In the genomic region with DNA sequence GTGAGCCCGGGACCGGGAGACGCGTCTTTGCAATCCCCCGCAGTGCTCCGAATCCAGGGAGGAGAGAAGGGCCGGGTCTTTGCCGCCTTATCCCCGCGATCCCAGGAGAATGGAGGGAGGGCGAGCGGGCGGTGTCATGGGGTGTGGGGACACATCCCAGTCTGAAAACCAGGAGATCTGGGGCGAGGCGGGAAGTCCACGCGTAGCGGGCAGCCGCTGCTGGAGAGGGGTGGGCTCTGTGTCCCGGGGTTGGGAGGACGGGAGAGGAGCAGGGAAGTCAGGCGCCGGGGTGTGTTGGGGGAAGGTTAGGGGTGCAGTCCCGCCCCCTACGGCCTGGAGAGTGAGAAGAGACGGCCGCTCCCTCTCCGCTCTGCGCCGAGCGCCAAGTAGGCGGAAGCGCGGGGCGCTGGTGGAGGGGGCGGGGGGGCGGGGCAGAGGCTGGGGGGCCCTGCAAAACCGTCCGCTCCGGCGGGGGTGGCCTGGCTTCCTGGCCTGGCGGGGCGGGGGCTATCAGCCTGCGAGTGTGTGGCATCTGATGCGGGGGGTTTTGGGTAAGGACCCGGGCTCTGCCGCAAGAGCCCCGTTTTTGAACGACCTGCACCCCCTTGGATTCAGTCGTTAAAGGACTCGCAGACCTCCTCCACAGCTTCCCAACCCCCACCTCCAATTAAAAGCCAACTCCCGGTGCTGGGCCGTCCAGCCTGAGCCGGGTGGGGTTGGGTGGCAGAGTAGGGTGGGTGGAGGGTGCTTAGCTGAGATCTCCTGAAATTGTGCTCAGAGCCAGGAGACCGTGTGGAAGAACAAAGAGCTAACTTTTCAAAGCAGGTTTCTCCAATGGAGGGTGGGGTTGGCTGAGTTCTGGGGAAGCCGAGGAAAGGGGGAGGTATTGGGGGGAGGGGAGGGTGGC, we compare ENCODE assay signal across 1 cellular context.
A peak's percentile ranks its signal among the peaks of the same experiment; 100 is the strongest.
TF ChIP-seq lines count a peak whose summit lies in the region.

No MANE protein-coding gene starts in this region.

TF ChIP-seq in GM12878, 131 proteins besides CTCF, POLR2A, EP300 and RAD21 (continues in another document):
- TF ChIP-seq YBX1 (IDR thresholded peaks at IDR 0.05), result no peak
- TF ChIP-seq IKZF1 (conservative IDR thresholded peaks at IDR 0.05), result no peak; the same call in 1 of the 2 replicates
- TF ChIP-seq, protein P1, sequence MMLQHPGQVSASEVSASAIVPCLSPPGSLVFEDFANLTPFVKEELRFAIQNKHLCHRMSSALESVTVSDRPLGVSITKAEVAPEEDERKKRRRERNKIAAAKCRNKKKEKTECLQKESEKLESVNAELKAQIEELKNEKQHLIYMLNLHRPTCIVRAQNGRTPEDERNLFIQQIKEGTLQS (IDR thresholded peaks at IDR 0.05; ENCODE audit: borderline replicate concordance, extremely low read depth, low read depth, low read length), result no peak
- TF ChIP-seq JUND (IDR thresholded peaks at IDR 0.05; ENCODE audit: low read depth, low read length), result 0 out of 2 replicates have a peak, but pooled peaks have one; percentile 10
- TF ChIP-seq, protein P2, sequence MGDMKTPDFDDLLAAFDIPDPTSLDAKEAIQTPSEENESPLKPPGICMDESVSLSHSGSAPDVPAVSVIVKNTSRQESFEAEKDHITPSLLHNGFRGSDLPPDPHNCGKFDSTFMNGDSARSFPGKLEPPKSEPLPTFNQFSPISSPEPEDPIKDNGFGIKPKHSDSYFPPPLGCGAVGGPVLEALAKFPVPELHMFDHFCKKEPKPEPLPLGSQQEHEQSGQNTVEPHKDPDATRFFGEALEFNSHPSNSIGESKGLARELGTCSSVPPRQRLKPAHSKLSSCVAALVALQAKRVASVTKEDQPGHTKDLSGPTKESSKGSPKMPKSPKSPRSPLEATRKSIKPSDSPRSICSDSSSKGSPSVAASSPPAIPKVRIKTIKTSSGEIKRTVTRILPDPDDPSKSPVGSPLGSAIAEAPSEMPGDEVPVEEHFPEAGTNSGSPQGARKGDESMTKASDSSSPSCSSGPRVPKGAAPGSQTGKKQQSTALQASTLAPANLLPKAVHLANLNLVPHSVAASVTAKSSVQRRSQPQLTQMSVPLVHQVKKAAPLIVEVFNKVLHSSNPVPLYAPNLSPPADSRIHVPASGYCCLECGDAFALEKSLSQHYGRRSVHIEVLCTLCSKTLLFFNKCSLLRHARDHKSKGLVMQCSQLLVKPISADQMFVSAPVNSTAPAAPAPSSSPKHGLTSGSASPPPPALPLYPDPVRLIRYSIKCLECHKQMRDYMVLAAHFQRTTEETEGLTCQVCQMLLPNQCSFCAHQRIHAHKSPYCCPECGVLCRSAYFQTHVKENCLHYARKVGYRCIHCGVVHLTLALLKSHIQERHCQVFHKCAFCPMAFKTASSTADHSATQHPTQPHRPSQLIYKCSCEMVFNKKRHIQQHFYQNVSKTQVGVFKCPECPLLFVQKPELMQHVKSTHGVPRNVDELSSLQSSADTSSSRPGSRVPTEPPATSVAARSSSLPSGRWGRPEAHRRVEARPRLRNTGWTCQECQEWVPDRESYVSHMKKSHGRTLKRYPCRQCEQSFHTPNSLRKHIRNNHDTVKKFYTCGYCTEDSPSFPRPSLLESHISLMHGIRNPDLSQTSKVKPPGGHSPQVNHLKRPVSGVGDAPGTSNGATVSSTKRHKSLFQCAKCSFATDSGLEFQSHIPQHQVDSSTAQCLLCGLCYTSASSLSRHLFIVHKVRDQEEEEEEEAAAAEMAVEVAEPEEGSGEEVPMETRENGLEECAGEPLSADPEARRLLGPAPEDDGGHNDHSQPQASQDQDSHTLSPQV (IDR thresholded peaks at IDR 0.05), result no peak
- TF ChIP-seq, protein P3, sequence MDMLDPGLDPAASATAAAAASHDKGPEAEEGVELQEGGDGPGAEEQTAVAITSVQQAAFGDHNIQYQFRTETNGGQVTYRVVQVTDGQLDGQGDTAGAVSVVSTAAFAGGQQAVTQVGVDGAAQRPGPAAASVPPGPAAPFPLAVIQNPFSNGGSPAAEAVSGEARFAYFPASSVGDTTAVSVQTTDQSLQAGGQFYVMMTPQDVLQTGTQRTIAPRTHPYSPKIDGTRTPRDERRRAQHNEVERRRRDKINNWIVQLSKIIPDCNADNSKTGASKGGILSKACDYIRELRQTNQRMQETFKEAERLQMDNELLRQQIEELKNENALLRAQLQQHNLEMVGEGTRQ (IDR thresholded peaks at IDR 0.05; ENCODE audit: borderline replicate concordance, low read depth, low read length), result no peak
- no peak for TF ChIP-seq GATAD2B (conservative IDR thresholded peaks at IDR 0.05; ENCODE audit: low read depth)
- TF ChIP-seq, protein P4, sequence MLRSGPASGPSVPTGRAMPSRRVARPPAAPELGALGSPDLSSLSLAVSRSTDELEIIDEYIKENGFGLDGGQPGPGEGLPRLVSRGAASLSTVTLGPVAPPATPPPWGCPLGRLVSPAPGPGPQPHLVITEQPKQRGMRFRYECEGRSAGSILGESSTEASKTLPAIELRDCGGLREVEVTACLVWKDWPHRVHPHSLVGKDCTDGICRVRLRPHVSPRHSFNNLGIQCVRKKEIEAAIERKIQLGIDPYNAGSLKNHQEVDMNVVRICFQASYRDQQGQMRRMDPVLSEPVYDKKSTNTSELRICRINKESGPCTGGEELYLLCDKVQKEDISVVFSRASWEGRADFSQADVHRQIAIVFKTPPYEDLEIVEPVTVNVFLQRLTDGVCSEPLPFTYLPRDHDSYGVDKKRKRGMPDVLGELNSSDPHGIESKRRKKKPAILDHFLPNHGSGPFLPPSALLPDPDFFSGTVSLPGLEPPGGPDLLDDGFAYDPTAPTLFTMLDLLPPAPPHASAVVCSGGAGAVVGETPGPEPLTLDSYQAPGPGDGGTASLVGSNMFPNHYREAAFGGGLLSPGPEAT (IDR thresholded peaks at IDR 0.05; ENCODE audit: low read depth), result 0 out of 2 replicates have a peak, but pooled peaks have one; percentile 21
- TF ChIP-seq EED (IDR thresholded peaks at IDR 0.05; ENCODE audit: low read depth), result 0 out of 2 replicates have a peak, but pooled peaks have one; percentile 25
- TF ChIP-seq, protein P5, sequence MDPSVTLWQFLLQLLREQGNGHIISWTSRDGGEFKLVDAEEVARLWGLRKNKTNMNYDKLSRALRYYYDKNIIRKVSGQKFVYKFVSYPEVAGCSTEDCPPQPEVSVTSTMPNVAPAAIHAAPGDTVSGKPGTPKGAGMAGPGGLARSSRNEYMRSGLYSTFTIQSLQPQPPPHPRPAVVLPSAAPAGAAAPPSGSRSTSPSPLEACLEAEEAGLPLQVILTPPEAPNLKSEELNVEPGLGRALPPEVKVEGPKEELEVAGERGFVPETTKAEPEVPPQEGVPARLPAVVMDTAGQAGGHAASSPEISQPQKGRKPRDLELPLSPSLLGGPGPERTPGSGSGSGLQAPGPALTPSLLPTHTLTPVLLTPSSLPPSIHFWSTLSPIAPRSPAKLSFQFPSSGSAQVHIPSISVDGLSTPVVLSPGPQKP (IDR thresholded peaks at IDR 0.05; ENCODE audit: low read depth, low read length), result no peak
- TF ChIP-seq, protein P6, sequence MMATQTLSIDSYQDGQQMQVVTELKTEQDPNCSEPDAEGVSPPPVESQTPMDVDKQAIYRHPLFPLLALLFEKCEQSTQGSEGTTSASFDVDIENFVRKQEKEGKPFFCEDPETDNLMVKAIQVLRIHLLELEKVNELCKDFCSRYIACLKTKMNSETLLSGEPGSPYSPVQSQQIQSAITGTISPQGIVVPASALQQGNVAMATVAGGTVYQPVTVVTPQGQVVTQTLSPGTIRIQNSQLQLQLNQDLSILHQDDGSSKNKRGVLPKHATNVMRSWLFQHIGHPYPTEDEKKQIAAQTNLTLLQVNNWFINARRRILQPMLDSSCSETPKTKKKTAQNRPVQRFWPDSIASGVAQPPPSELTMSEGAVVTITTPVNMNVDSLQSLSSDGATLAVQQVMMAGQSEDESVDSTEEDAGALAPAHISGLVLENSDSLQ (IDR thresholded peaks at IDR 0.05), result no peak
- no peak for TF ChIP-seq ZNF207 (IDR thresholded peaks at IDR 0.05; ENCODE audit: borderline replicate concordance)
- TF ChIP-seq, protein P7, sequence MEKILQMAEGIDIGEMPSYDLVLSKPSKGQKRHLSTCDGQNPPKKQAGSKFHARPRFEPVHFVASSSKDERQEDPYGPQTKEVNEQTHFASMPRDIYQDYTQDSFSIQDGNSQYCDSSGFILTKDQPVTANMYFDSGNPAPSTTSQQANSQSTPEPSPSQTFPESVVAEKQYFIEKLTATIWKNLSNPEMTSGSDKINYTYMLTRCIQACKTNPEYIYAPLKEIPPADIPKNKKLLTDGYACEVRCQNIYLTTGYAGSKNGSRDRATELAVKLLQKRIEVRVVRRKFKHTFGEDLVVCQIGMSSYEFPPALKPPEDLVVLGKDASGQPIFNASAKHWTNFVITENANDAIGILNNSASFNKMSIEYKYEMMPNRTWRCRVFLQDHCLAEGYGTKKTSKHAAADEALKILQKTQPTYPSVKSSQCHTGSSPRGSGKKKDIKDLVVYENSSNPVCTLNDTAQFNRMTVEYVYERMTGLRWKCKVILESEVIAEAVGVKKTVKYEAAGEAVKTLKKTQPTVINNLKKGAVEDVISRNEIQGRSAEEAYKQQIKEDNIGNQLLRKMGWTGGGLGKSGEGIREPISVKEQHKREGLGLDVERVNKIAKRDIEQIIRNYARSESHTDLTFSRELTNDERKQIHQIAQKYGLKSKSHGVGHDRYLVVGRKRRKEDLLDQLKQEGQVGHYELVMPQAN (conservative IDR thresholded peaks at IDR 0.05), result peak; percentile 88; the same call in 1 of the 2 replicates
- TF ChIP-seq, protein P8, sequence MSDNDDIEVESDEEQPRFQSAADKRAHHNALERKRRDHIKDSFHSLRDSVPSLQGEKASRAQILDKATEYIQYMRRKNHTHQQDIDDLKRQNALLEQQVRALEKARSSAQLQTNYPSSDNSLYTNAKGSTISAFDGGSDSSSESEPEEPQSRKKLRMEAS (IDR thresholded peaks at IDR 0.05; ENCODE audit: low read depth, low read length), result peak; percentile 31; the same call in 1 of the 2 replicates
- no peak for TF ChIP-seq MYB (IDR thresholded peaks at IDR 0.05; ENCODE audit: borderline replicate concordance, low read depth, low read length)
- no peak for TF ChIP-seq ZNF622 (IDR thresholded peaks at IDR 0.05)
- no peak for TF ChIP-seq BRCA1 (IDR thresholded peaks at IDR 0.05; ENCODE audit: low read depth, low read length)
- TF ChIP-seq, protein P9, sequence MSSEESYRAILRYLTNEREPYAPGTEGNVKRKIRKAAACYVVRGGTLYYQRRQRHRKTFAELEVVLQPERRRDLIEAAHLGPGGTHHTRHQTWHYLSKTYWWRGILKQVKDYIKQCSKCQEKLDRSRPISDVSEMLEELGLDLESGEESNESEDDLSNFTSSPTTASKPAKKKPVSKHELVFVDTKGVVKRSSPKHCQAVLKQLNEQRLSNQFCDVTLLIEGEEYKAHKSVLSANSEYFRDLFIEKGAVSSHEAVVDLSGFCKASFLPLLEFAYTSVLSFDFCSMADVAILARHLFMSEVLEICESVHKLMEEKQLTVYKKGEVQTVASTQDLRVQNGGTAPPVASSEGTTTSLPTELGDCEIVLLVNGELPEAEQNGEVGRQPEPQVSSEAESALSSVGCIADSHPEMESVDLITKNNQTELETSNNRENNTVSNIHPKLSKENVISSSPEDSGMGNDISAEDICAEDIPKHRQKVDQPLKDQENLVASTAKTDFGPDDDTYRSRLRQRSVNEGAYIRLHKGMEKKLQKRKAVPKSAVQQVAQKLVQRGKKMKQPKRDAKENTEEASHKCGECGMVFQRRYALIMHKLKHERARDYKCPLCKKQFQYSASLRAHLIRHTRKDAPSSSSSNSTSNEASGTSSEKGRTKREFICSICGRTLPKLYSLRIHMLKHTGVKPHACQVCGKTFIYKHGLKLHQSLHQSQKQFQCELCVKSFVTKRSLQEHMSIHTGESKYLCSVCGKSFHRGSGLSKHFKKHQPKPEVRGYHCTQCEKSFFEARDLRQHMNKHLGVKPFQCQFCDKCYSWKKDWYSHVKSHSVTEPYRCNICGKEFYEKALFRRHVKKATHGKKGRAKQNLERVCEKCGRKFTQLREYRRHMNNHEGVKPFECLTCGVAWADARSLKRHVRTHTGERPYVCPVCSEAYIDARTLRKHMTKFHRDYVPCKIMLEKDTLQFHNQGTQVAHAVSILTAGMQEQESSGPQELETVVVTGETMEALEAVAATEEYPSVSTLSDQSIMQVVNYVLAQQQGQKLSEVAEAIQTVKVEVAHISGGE (CRISPR knock-in tag; IDR thresholded peaks at IDR 0.05), result no peak
- no peak for TF ChIP-seq SMAD5 (IDR thresholded peaks at IDR 0.05; ENCODE audit: low read depth)
- TF ChIP-seq RAD51 (IDR thresholded peaks at IDR 0.05), result no peak
- TF ChIP-seq, protein P10, sequence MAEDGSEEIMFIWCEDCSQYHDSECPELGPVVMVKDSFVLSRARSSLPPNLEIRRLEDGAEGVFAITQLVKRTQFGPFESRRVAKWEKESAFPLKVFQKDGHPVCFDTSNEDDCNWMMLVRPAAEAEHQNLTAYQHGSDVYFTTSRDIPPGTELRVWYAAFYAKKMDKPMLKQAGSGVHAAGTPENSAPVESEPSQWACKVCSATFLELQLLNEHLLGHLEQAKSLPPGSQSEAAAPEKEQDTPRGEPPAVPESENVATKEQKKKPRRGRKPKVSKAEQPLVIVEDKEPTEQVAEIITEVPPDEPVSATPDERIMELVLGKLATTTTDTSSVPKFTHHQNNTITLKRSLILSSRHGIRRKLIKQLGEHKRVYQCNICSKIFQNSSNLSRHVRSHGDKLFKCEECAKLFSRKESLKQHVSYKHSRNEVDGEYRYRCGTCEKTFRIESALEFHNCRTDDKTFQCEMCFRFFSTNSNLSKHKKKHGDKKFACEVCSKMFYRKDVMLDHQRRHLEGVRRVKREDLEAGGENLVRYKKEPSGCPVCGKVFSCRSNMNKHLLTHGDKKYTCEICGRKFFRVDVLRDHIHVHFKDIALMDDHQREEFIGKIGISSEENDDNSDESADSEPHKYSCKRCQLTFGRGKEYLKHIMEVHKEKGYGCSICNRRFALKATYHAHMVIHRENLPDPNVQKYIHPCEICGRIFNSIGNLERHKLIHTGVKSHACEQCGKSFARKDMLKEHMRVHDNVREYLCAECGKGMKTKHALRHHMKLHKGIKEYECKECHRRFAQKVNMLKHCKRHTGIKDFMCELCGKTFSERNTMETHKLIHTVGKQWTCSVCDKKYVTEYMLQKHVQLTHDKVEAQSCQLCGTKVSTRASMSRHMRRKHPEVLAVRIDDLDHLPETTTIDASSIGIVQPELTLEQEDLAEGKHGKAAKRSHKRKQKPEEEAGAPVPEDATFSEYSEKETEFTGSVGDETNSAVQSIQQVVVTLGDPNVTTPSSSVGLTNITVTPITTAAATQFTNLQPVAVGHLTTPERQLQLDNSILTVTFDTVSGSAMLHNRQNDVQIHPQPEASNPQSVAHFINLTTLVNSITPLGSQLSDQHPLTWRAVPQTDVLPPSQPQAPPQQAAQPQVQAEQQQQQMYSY (CRISPR knock-in tag; IDR thresholded peaks at IDR 0.05), result no peak
- TF ChIP-seq NBN (IDR thresholded peaks at IDR 0.05), result peak; percentile 73; the same call in 1 of the 2 replicates
- TF ChIP-seq, protein P11, sequence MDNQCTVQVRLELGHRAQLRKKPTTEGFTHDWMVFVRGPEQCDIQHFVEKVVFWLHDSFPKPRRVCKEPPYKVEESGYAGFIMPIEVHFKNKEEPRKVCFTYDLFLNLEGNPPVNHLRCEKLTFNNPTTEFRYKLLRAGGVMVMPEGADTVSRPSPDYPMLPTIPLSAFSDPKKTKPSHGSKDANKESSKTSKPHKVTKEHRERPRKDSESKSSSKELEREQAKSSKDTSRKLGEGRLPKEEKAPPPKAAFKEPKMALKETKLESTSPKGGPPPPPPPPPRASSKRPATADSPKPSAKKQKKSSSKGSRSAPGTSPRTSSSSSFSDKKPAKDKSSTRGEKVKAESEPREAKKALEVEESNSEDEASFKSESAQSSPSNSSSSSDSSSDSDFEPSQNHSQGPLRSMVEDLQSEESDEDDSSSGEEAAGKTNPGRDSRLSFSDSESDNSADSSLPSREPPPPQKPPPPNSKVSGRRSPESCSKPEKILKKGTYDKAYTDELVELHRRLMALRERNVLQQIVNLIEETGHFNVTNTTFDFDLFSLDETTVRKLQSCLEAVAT (IDR thresholded peaks at IDR 0.05), result peak; percentile 81
- TF ChIP-seq SIX5 (IDR thresholded peaks at IDR 0.05; ENCODE audit: low read depth, low read length, severe bottlenecking), result no peak
- TF ChIP-seq SREBF1 (IDR thresholded peaks at IDR 0.05; ENCODE audit: low read length), result no peak
- TF ChIP-seq HDAC6 (IDR thresholded peaks at IDR 0.05; ENCODE audit: unreplicated experiment), result no peak
- TF ChIP-seq IKZF2 (IDR thresholded peaks at IDR 0.05), result peak; percentile 54 to 65; a peak in 3 of 4 replicates
- no peak for TF ChIP-seq NFXL1 (IDR thresholded peaks at IDR 0.05; ENCODE audit: borderline replicate concordance)
